In genomic region chr9:128551652-128552152, GRCh38 we compare ENCODE assay signal across 9 cellular contexts. TPM values are rescaled to one million over a fixed set of nuclear protein-coding genes. Genes with fewer than 3 reads are reported as not detected.
DNase-seq lines count a peak whose midpoint lies in the region; ATAC-seq lines count a peak whose summit lies in the region.
"Had no signal": no experiment of that assay in that cellular context is flagged by ENCODE, and none has a peak within 500 bp of the region (broad histone marks: within the 10 kb centered on the region; RNA-seq: fewer than 3 reads in every experiment).

No MANE protein-coding gene starts in this region.

- H3K9ac ChIP-seq in iPS-20b (ENCODE audit: low read depth, low read length) (peak overlapping the region; percentile 75; the same call in 1 of the 2 replicates), subcutaneous abdominal adipose tissue (ENCODE audit: low read length in 5 of 5) (peak overlapping the region; percentile 11 to 73 (median 60))

- peaks cover 38% of the 10 kb centered on the region for H3K4me1 Mint-ChIP-seq in activated T-cell treated with anti-CD3 and anti-CD28 coated beads, Interleukin-2, amount 50 U/mL, for 24 hours (ENCODE audit: low read depth)
- peaks cover 19% of the 10 kb centered on the region for H3K4me1 Mint-ChIP-seq in activated T-helper 17 cell treated with anti-CD3 and anti-CD28 coated beads, Interleukin-2, amount 50 U/mL, for 72 hours

- no peak for ATAC-seq in activated T-helper 17 cell treated with anti-CD3 and anti-CD28 coated beads, Interleukin-2, amount 50 U/mL, for 72 hours (replicated peaks)
- ATAC-seq in GM18868 (IDR thresholded peaks at IDR 0.05; ENCODE audit: unreplicated experiment) = no peak

- H3K36me3 Mint-ChIP-seq in activated T-cell treated with anti-CD3 and anti-CD28 coated beads, Interleukin-2, amount 50 U/mL, for 24 hours (ENCODE audit: low read depth) = peaks cover 7% of the 10 kb centered on the region
- H3K36me3 Mint-ChIP-seq in activated T-helper 17 cell treated with anti-CD3 and anti-CD28 coated beads, Interleukin-2, amount 50 U/mL, for 72 hours (ENCODE audit: low read depth) = peaks cover under 1% of the 10 kb centered on the region

- H3K4me3 ChIP-seq in iPS-20b (ENCODE audit: low read length) (peak overlapping the region; percentile 71), subcutaneous abdominal adipose tissue (ENCODE audit: low read depth in 1 of 5, low read length in 5 of 5) (peak overlapping the region; percentile 58 to 86 (median 72))

- peak overlapping the region; percentile 96 for H3K27ac Mint-ChIP-seq in activated T-cell treated with anti-CD3 and anti-CD28 coated beads, Interleukin-2, amount 50 U/mL, for 24 hours
- H3K27ac Mint-ChIP-seq in activated T-helper 17 cell treated with anti-CD3 and anti-CD28 coated beads, Interleukin-2, amount 50 U/mL, for 72 hours = peak overlapping the region; percentile 91

- DNase-seq in activated T-cell treated with anti-CD3 and anti-CD28 coated beads, Interleukin-2, amount 50 U/mL, for 24 hours = no peak
- no peak for DNase-seq in activated T-cell treated with anti-CD3 and anti-CD28 coated beads, Interleukin-2, amount 50 U/mL, for 48 hours
- no peak for DNase-seq in A172 (ENCODE audit: low spot score)
- DNase-seq in activated CD8-positive, alpha-beta memory T cell treated with anti-CD3 and anti-CD28 coated beads, Interleukin-2, amount 50 U/mL, for 4 hours = no peak

- H3K27me3 ChIP-seq in iPS-20b (ENCODE audit: insufficient read depth, low read length) (peaks cover 30% of the 10 kb centered on the region), subcutaneous abdominal adipose tissue (ENCODE audit: control insufficient read depth in 5 of 5, insufficient read depth in 4 of 5, low read length in 5 of 5) (no peaks in the 10 kb centered on the region)

- no peaks in the 10 kb centered on the region for H3K9me3 Mint-ChIP-seq in activated T-cell treated with anti-CD3 and anti-CD28 coated beads, Interleukin-2, amount 50 U/mL, for 24 hours
- H3K9me3 Mint-ChIP-seq in activated T-helper 17 cell treated with anti-CD3 and anti-CD28 coated beads, Interleukin-2, amount 50 U/mL, for 72 hours = no peaks in the 10 kb centered on the region
- H3K9me3 Mint-ChIP-seq: central memory CD8-positive, alpha-beta T cell had no signal

- no peak overlapping the region for H3K4me3 Mint-ChIP-seq in activated T-cell treated with anti-CD3 and anti-CD28 coated beads, Interleukin-2, amount 50 U/mL, for 24 hours
- peak overlapping the region; percentile 90 for H3K4me3 Mint-ChIP-seq in activated T-helper 17 cell treated with anti-CD3 and anti-CD28 coated beads, Interleukin-2, amount 50 U/mL, for 72 hours
- H3K4me3 Mint-ChIP-seq: central memory CD8-positive, alpha-beta T cell had no signal

- H3K4me1 ChIP-seq in iPS-20b (ENCODE audit: insufficient read depth, low read length) (peaks cover 28% of the 10 kb centered on the region), subcutaneous abdominal adipose tissue (ENCODE audit: control insufficient read depth in 5 of 5, insufficient read depth in 5 of 5, low read length in 5 of 5) (peaks cover 9 to 58% (median 57%) of the 10 kb centered on the region in 5 donors)

- H3K27ac ChIP-seq in iPS-20b (ENCODE audit: low read length) (no peak overlapping the region), subcutaneous abdominal adipose tissue (ENCODE audit: low read depth, low read length) (peak overlapping the region; percentile 88)

- no peaks in the 10 kb centered on the region for H3K9me3 ChIP-seq in iPS-20b (ENCODE audit: insufficient read depth, low read depth, low read length)
- no peaks in the 10 kb centered on the region for H3K9me3 ChIP-seq in subcutaneous abdominal adipose tissue (ENCODE audit: control insufficient read depth in 5 of 5, low read length in 5 of 5)

- H3K36me3 ChIP-seq in iPS-20b (ENCODE audit: insufficient read depth, low read depth, low read length) (no peaks in the 10 kb centered on the region), subcutaneous abdominal adipose tissue (ENCODE audit: control insufficient read depth in 5 of 5, insufficient read depth in 5 of 5, low read length in 5 of 5) (no peaks in the 10 kb centered on the region)

- no peaks in the 10 kb centered on the region for H3K27me3 Mint-ChIP-seq in activated T-cell treated with anti-CD3 and anti-CD28 coated beads, Interleukin-2, amount 50 U/mL, for 24 hours
- no peaks in the 10 kb centered on the region for H3K27me3 Mint-ChIP-seq in activated T-helper 17 cell treated with anti-CD3 and anti-CD28 coated beads, Interleukin-2, amount 50 U/mL, for 72 hours
- H3K27me3 Mint-ChIP-seq: central memory CD8-positive, alpha-beta T cell had no signal

RNA-seq across cellular contexts. Expression of gene SPTAN1, which starts 0.7 kb away (rescaled TPM):
- 100 to 1,000 TPM; 294 to 337 TPM for total RNA-seq in activated T-helper 17 cell treated with anti-CD3 and anti-CD28 coated beads, Interleukin-2, amount 50 U/mL, for 72 hours
- 411 and 440 TPM in 2 replicates for total RNA-seq in A172 (2014; rRNA removed; shearing (Covaris generic))

RNA-seq across cellular contexts. Expression of gene GLE1, which starts 47.2 kb away (rescaled TPM):
- 10 to 100 TPM; 53.6 TPM for total RNA-seq in activated T-helper 17 cell treated with anti-CD3 and anti-CD28 coated beads, Interleukin-2, amount 50 U/mL, for 72 hours
- total RNA-seq in A172 (2014; rRNA removed; shearing (Covaris generic)) = 97.5 and 101 TPM in 2 replicates
